In the genomic region with DNA sequence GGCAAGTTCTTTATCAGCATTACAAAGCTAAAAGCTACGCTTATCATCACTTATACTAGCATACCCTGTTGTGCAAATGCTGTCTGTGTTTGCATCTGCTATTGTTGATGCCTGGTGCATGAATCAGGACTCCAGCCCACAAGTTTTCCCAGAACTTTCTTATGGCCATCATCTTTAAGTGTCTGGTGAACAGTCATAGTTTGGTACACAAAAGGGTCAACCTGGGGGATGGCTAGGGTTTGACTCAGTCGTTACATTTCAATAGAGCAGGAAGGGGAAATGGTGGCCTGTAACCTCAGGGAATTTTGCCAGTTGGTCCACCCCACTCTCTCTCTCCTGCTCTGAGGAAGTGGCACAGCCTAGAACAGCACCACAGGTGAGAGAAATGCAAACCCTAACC, we compare ENCODE assay signal across 13 cellular contexts. TPM values are rescaled to one million over a fixed set of nuclear protein-coding genes. Genes with fewer than 3 reads are reported as not detected.
DNase-seq lines count a peak whose midpoint lies in the region; ATAC-seq, FAIRE-seq and TF ChIP-seq lines count a peak whose summit lies in the region.
"Had no signal": no experiment of that assay in that cellular context is flagged by ENCODE, and none has a peak within 500 bp of the region (broad histone marks: within the 10 kb centered on the region; RNA-seq: fewer than 3 reads in every experiment).

No MANE protein-coding gene starts in this region.

- no peak for TF ChIP-seq CTCF in GM12878 (IDR thresholded peaks at IDR 0.05 in 2 of 3, conservative IDR thresholded peaks at IDR 0.05 in 1 of 3; ENCODE audit: control insufficient read depth in 2 of 3, extremely low read depth in 1 of 3, insufficient read depth in 1 of 3, low read depth in 3 of 3, low read length in 3 of 3)
- TF ChIP-seq CTCF in natural killer cell (IDR thresholded peaks at IDR 0.05), result no peak
- no peak for TF ChIP-seq CTCF in psoas muscle (IDR thresholded peaks at IDR 0.05)

- POLR2A ChIA-PET in CD8-positive, alpha-beta memory T cell (lab: Charles Lee), result interaction anchor here (1.4 kb wide), 1 partner anchor 17 kb away, joined by 3 read pairs; no protein-coding TSS in a partner anchor
- POLR2A ChIA-PET in GM12878 (lab: Charles Lee), result interaction anchor here (1.0 kb wide), 1 partner anchor 18 kb away, joined by 4 read pairs; no protein-coding TSS in a partner anchor

- no peak for TF ChIP-seq POLR2A in GM12878 (IDR thresholded peaks at IDR 0.05; ENCODE audit: low read depth, low read length)

- peak overlapping the region; percentile 28; the same call in 1 of the 2 replicates for H2AFZ ChIP-seq in GM12878 (ENCODE audit: control insufficient read depth, low read depth, low read length)

- H3K36me3 ChIP-seq in CD8-positive, alpha-beta memory T cell (ENCODE audit: insufficient read depth, low read length), result no peaks in the 10 kb centered on the region
- H3K36me3 ChIP-seq in KOPT-K1 (ENCODE audit: insufficient read depth, low read length) (no peaks in the 10 kb centered on the region), GM12878 (ENCODE audit: control insufficient read depth in 2 of 2, insufficient read depth in 2 of 2, low read length in 1 of 2) (no peaks in the 10 kb centered on the region), psoas muscle (ENCODE audit: insufficient read depth in 1 of 2, low read depth in 1 of 2) (no peaks in the 10 kb centered on the region)
- H3K36me3 ChIP-seq: cardiac muscle cell, MG63, right lobe of liver had no signal

- no peak for FAIRE-seq in GM12878 (lab: Jason Lieb, UNC)

- CTCF ChIA-PET in CD8-positive, alpha-beta memory T cell (lab: Charles Lee), result interaction anchor here (0.9 to 1.4 kb wide), 4 partner anchors 17 to 89 kb away, joined by 3 to 5 read pairs (median 3); no protein-coding TSS in a partner anchor
- CTCF ChIA-PET in GM12878 (lab: Yijun Ruan, JAX), result interaction anchor here (1.0 to 9.7 kb wide), 7 partner anchors 14 to 75 kb away, joined by 3 to 125 read pairs (median 4); no protein-coding TSS in a partner anchor

- H3K4me1 Mint-ChIP-seq in CD8-positive, alpha-beta memory T cell, result peaks cover 49 to 60% (median 52%) of the 10 kb centered on the region in 3 donors
- peaks cover 26 to 39% of the 10 kb centered on the region in 2 donors for H3K4me1 Mint-ChIP-seq in natural killer cell

- RAD21 ChIA-PET in GM12878 (lab: Charles Lee; ENCODE audit: unreplicated experiment), result interaction anchor here (0.9 to 1.5 kb wide), 3 partner anchors 20 to 75 kb away, joined by 3 to 6 read pairs (median 4); no protein-coding TSS in a partner anchor

- intact Hi-C loops in GM12878 (cut with micrococcal nuclease; ENCODE audit: unreplicated experiment), result no loop called here
- intact Hi-C loops in natural killer cell (cut with micrococcal nuclease), result no loop called here
- intact Hi-C loops in psoas muscle (cut with DNase I), result no loop called here

- WGBS in GM12878 (ENCODE audit: insufficient coverage, insufficient replicate concordance, low lambda C conversion rate, missing lambda C conversion rate), result 50% methylated on average over 2 of the region's 2 CpGs
- WGBS in psoas muscle, 3 donors, result 41 to 52% (median 48%) methylated on average over 2 of the region's 2 CpGs

- SMC1A ChIA-PET in GM12878 (lab: Charles Lee; ENCODE audit: uncharacterized antibody, unreplicated experiment), result interaction anchor here (1.0 to 11.1 kb wide), 6 partner anchors 17 to 74 kb away, joined by 3 to 176 read pairs (median 6); no protein-coding TSS in a partner anchor

- peaks cover 51% of the 10 kb centered on the region for H3K4me1 ChIP-seq in CD8-positive, alpha-beta memory T cell (ENCODE audit: insufficient read depth, low read length)
- H3K4me1 ChIP-seq in GM12878 (ENCODE audit: control insufficient read depth, insufficient read depth, low read length) (peaks cover 24% of the 10 kb centered on the region), psoas muscle (no peaks in the 10 kb centered on the region)
- H3K4me1 ChIP-seq: right lobe of liver had no signal

- no peak overlapping the region for H3K4me2 ChIP-seq in GM12878 (ENCODE audit: control insufficient read depth, insufficient read depth)

- no peak for DNase-seq in CD8-positive, alpha-beta memory T cell
- DNase-seq in GM12878 (ENCODE audit: low read depth, low spot score), result no peak
- no peak for DNase-seq in natural killer cell
- no peak for DNase-seq in psoas muscle
- DNase-seq in C1 segment of cervical spinal cord (lab: John Stamatoyannopoulos, UW), result no peak
- DNase-seq in left lobe of liver (ENCODE audit: low spot score), result no peak
- DNase-seq in NCI-H2227 (lab: John Stamatoyannopoulos, UW; ENCODE audit: unreplicated experiment), result no peak
- DNase-seq: MG63, NCI-H524 treated with DMSO at 0.1 percent for 48 hours, right lobe of liver had no signal

- peaks cover 0 to 8% (median 2%) of the 10 kb centered on the region in 5 donors for H3K9me3 Mint-ChIP-seq in CD8-positive, alpha-beta memory T cell
- peaks cover 3% of the 10 kb centered on the region in 2 donors for H3K9me3 Mint-ChIP-seq in natural killer cell

- no peak overlapping the region for H3K27ac ChIP-seq in CD8-positive, alpha-beta memory T cell (ENCODE audit: low read depth, low read length)
- peak overlapping the region; percentile 6 for H3K27ac ChIP-seq in KOPT-K1 (ENCODE audit: low read depth, low read length, poor library complexity, severe bottlenecking)
- no peak overlapping the region for H3K27ac ChIP-seq in GM12878 (ENCODE audit: control insufficient read depth, insufficient read depth)
- H3K27ac ChIP-seq in psoas muscle, result no peak overlapping the region
- H3K27ac ChIP-seq: cardiac muscle cell, right lobe of liver had no signal

- peak overlapping the region in 2 of 7 donors; percentile 14 to 32 for H3K4me3 Mint-ChIP-seq in CD8-positive, alpha-beta memory T cell
- no peak overlapping the region for H3K4me3 Mint-ChIP-seq in natural killer cell

- BruUV-seq in GM12878 (replicated peaks; lab: Mats Ljungman, UMichigan), result no TSS peak

- TF ChIP-seq EP300 in GM12878 (IDR thresholded peaks at IDR 0.05; ENCODE audit: borderline replicate concordance in 1 of 2, control insufficient read depth in 1 of 2, low read depth in 2 of 2, low read length in 2 of 2), result no peak

- ATAC-seq in GM12878 (no peak), natural killer cell (no peak), psoas muscle (no peak), left lobe of liver (no peak)
- ATAC-seq: HCT116 had no signal

- H3K27me3 ChIP-seq in CD8-positive, alpha-beta memory T cell (ENCODE audit: insufficient read depth, low read length, poor library complexity, severe bottlenecking), result no peaks in the 10 kb centered on the region
- no peaks in the 10 kb centered on the region for H3K27me3 ChIP-seq in GM12878 (replicated peaks in 1 of 2; ENCODE audit: control insufficient read depth in 2 of 2, insufficient read depth in 2 of 2, low read length in 1 of 2)
- no peaks in the 10 kb centered on the region for H3K27me3 ChIP-seq in psoas muscle (ENCODE audit: insufficient read depth in 3 of 3, low read length in 2 of 3)
- H3K27me3 ChIP-seq: right lobe of liver had no signal

- no peak overlapping the region for H3K9ac ChIP-seq in GM12878 (ENCODE audit: control insufficient read depth, insufficient read depth, low read length)

- no peaks in the 10 kb centered on the region for H3K9me3 ChIP-seq in CD8-positive, alpha-beta memory T cell (ENCODE audit: low read length)
- peaks cover 11% of the 10 kb centered on the region for H3K9me3 ChIP-seq in KOPT-K1 (ENCODE audit: insufficient read depth, low read length, poor library complexity, severe bottlenecking)
- H3K9me3 ChIP-seq in GM12878 (replicated peaks; ENCODE audit: control insufficient read depth, insufficient read depth, low read length), result no peaks in the 10 kb centered on the region; the same call in 1 of the 3 replicates
- peaks cover 6% of the 10 kb centered on the region for H3K9me3 ChIP-seq in psoas muscle
- H3K9me3 ChIP-seq: right lobe of liver had no signal

- peak overlapping the region in 5 of 8 donors; percentile 23 to 66 (median 59) for H3K27ac Mint-ChIP-seq in CD8-positive, alpha-beta memory T cell
- H3K27ac Mint-ChIP-seq in natural killer cell, result peak overlapping the region; percentile 26 to 43

- peaks cover 0 to 10% (median 1%) of the 10 kb centered on the region in 3 donors for H3K36me3 Mint-ChIP-seq in CD8-positive, alpha-beta memory T cell
- H3K36me3 Mint-ChIP-seq in natural killer cell, result peaks cover 10% of the 10 kb centered on the region

- H3K27me3 Mint-ChIP-seq in CD8-positive, alpha-beta memory T cell, result no peaks in the 10 kb centered on the region
- H3K27me3 Mint-ChIP-seq in natural killer cell (ENCODE audit: low read depth in 2 of 2), result no peaks in the 10 kb centered on the region

- H3K79me2 ChIP-seq in GM12878 (ENCODE audit: control insufficient read depth, insufficient read depth, low read length), result no peaks in the 10 kb centered on the region

- no peak for TF ChIP-seq RAD21 in GM12878 (IDR thresholded peaks at IDR 0.05; ENCODE audit: insufficient read depth, low read depth, low read length)

- H3K4me3 ChIP-seq in CD8-positive, alpha-beta memory T cell (ENCODE audit: low read length), result no peak overlapping the region
- H3K4me3 ChIP-seq in GM12878, result no peak overlapping the region
- no peak overlapping the region for H3K4me3 ChIP-seq in psoas muscle
- H3K4me3 ChIP-seq: cardiac muscle cell, MG63, right lobe of liver had no signal

- in situ Hi-C loops in GM12878 (cut with MboI), result no loop called here

- H4K20me1 ChIP-seq in GM12878 (ENCODE audit: control insufficient read depth, insufficient read depth), result no peaks in the 10 kb centered on the region

RNA-seq across cellular contexts. Expression of a gene that starts 35.4 kb away (rescaled TPM):
- 10 to 100 TPM; 48.2 to 48.5 TPM for total RNA-seq in CD8-positive, alpha-beta memory T cell
- 871 TPM for polyA plus RNA-seq in CD8-positive, alpha-beta memory T cell
- total RNA-seq in GM12878 (2013; cell fraction: nucleolus; rRNA removed), result 16.0 and 27.0 TPM in 2 replicates
- 37.2 and 41.6 TPM in 2 replicates for total RNA-seq in GM12878 (2014; rRNA removed)
- 50.5 and 52.1 TPM in 2 replicates for total RNA-seq in GM12878 (2014; rRNA removed; fragmentation: Illumina TruSeq; extraction: Trizol)
- 43.6 and 55.2 TPM in 2 replicates for total RNA-seq in GM12878 (2021)
- 13.7 TPM for polyA plus RNA-seq in GM12878 (2011; ENCODE audit: low read depth)
- polyA plus RNA-seq in GM12878 (2011; rRNA removed), result 49.7 and 61.0 TPM in 2 replicates
- polyA plus RNA-seq in GM12878 (2011; cell fraction: cytosol; rRNA removed), result 27.1 and 28.6 TPM in 2 replicates
- polyA plus RNA-seq in GM12878 (2011; cell fraction: nucleus; rRNA removed), result 17.1 and 20.2 TPM in 2 replicates
- 12.5 and 28.8 TPM in 2 replicates for polyA plus RNA-seq in GM12878 (2012)
- 66.0 and 78.2 TPM in 2 replicates for polyA plus RNA-seq in GM12878 (2014; fragmentation: Illumina TruSeq; extraction: Trizol)
- polyA plus RNA-seq in GM12878 (2014; fragmentation: Nextera tagmentation; extraction: Ambion mirVana), result 10 to 100 TPM; 53.5 to 63.2 TPM
- 29.6 and 40.9 TPM in 2 replicates for polyA plus RNA-seq in GM12878 (2014; rRNA removed)
- polyA plus RNA-seq in GM12878 (2016; fragmentation: Nextera tagmentation; extraction: Ambion mirVana), result 10 to 100 TPM; 31.8 to 35.3 TPM
- 37.3 and 38.3 TPM in 2 replicates for polyA minus RNA-seq in GM12878 (2011; rRNA and poly(A)+ RNA removed)
- 19.5 and 22.1 TPM in 2 replicates for polyA minus RNA-seq in GM12878 (2011; cell fraction: cytosol; rRNA and poly(A)+ RNA removed)
- 15.1 and 16.5 TPM in 2 replicates for polyA minus RNA-seq in GM12878 (2011; cell fraction: nucleus; rRNA and poly(A)+ RNA removed)
- 100 to 1,000 TPM; 149 to 190 (median 165) TPM for total RNA-seq in natural killer cell
- total RNA-seq in psoas muscle, result 1 to 10 TPM; 1.1 to 3.1 (median 1.8) TPM
- under 1 TPM; 0.14 to 0.35 (median 0.33) TPM for polyA plus RNA-seq in psoas muscle
- total RNA-seq in left lobe of liver, result 1.9 TPM
- total RNA-seq: cardiac muscle cell had no signal
- polyA plus RNA-seq: cardiac muscle cell had no signal

RNA-seq across cellular contexts. Expression of a gene that starts 46.1 kb away (rescaled TPM):
- total RNA-seq in CD8-positive, alpha-beta memory T cell, result under 1 TPM; 0.31 to 0.75 TPM
- polyA plus RNA-seq in CD8-positive, alpha-beta memory T cell, result 2.7 TPM
- not detected in 2 replicates for total RNA-seq in GM12878 (2013; cell fraction: nucleolus; rRNA removed)
- not detected in 2 replicates for total RNA-seq in GM12878 (2014; rRNA removed)
- 0.04 TPM in 1 of 2 replicates, not detected in the other for total RNA-seq in GM12878 (2014; rRNA removed; fragmentation: Illumina TruSeq; extraction: Trizol)
- total RNA-seq in GM12878 (2021), result not detected in 2 replicates
- polyA plus RNA-seq in GM12878 (2011; ENCODE audit: low read depth), result not detected
- 0.23 and 0.40 TPM in 2 replicates for polyA plus RNA-seq in GM12878 (2011; rRNA removed)
- 0.10 and 0.19 TPM in 2 replicates for polyA plus RNA-seq in GM12878 (2011; cell fraction: cytosol; rRNA removed)
- 0.31 and 0.84 TPM in 2 replicates for polyA plus RNA-seq in GM12878 (2011; cell fraction: nucleus; rRNA removed)
- not detected in 2 replicates for polyA plus RNA-seq in GM12878 (2012)
- polyA plus RNA-seq in GM12878 (2014; fragmentation: Illumina TruSeq; extraction: Trizol), result 0.06 TPM in 1 of 2 replicates, not detected in the other
- polyA plus RNA-seq in GM12878 (2014; fragmentation: Nextera tagmentation; extraction: Ambion mirVana), result not detected
- polyA plus RNA-seq in GM12878 (2014; rRNA removed), result not detected in 2 replicates
- polyA plus RNA-seq in GM12878 (2016; fragmentation: Nextera tagmentation; extraction: Ambion mirVana), result not detected
- polyA minus RNA-seq in GM12878 (2011; rRNA and poly(A)+ RNA removed), result 0.36 TPM in 1 of 2 replicates, not detected in the other
- polyA minus RNA-seq in GM12878 (2011; cell fraction: cytosol; rRNA and poly(A)+ RNA removed), result not detected in 2 replicates
- polyA minus RNA-seq in GM12878 (2011; cell fraction: nucleus; rRNA and poly(A)+ RNA removed), result 0.29 and 0.48 TPM in 2 replicates
- 1 to 10 TPM; 1.5 to 5.4 (median 2.5) TPM for total RNA-seq in natural killer cell
- 1 to 10 TPM; 1.3 to 3.9 (median 1.5) TPM for total RNA-seq in psoas muscle
- 1 to 10 TPM; 1.1 to 1.3 (median 1.3) TPM for polyA plus RNA-seq in psoas muscle
- total RNA-seq in left lobe of liver, result 0.78 TPM
- total RNA-seq: cardiac muscle cell had no signal
- polyA plus RNA-seq: cardiac muscle cell had no signal

RNA-seq across cellular contexts. Expression of a gene that starts 57.9 kb away (rescaled TPM):
- total RNA-seq in CD8-positive, alpha-beta memory T cell, result not detected
- polyA plus RNA-seq in CD8-positive, alpha-beta memory T cell, result 0.06 TPM
- not detected in 2 replicates for total RNA-seq in GM12878 (2013; cell fraction: nucleolus; rRNA removed)
- total RNA-seq in GM12878 (2014; rRNA removed) (not detected in 2 replicates), GM12878 (2014; rRNA removed; fragmentation: Illumina TruSeq; extraction: Trizol) (not detected in 2 replicates), GM12878 (2021) (not detected in 2 replicates), natural killer cell (not detected), psoas muscle (1 to 10 TPM in 1 of 4 donors, under 1 TPM in 2, not detected in 1; 0.12 to 1.3 (median 0.62) TPM), left lobe of liver (0.93 TPM)
- not detected for polyA plus RNA-seq in GM12878 (2011; ENCODE audit: low read depth)
- polyA plus RNA-seq in GM12878 (2011; rRNA removed) (not detected in 2 replicates), GM12878 (2014; fragmentation: Illumina TruSeq; extraction: Trizol) (not detected in 2 replicates), GM12878 (2014; fragmentation: Nextera tagmentation; extraction: Ambion mirVana) (not detected), GM12878 (2014; rRNA removed) (not detected in 2 replicates), GM12878 (2016; fragmentation: Nextera tagmentation; extraction: Ambion mirVana) (not detected), psoas muscle (under 1 TPM; 0.14 to 0.36 (median 0.17) TPM)
- polyA plus RNA-seq in GM12878 (2011; cell fraction: cytosol; rRNA removed), result not detected in 2 replicates
- polyA plus RNA-seq in GM12878 (2011; cell fraction: nucleus; rRNA removed), result not detected in 2 replicates
- not detected in 2 replicates for polyA plus RNA-seq in GM12878 (2012)
- polyA minus RNA-seq in GM12878 (2011; rRNA and poly(A)+ RNA removed), result not detected in 2 replicates
- not detected in 2 replicates for polyA minus RNA-seq in GM12878 (2011; cell fraction: cytosol; rRNA and poly(A)+ RNA removed)
- not detected in 2 replicates for polyA minus RNA-seq in GM12878 (2011; cell fraction: nucleus; rRNA and poly(A)+ RNA removed)
- total RNA-seq: cardiac muscle cell had no signal
- polyA plus RNA-seq: cardiac muscle cell had no signal
